In genomic region chr18:51588616-51589015, GRCh38 we compare ENCODE assay signal across 19 cellular contexts.
"Had no signal": no experiment of that assay in that cellular context is flagged by ENCODE, and none has a peak within 500 bp of the region (broad histone marks: within the 10 kb centered on the region; RNA-seq: fewer than 3 reads in every experiment).

No MANE protein-coding gene starts in this region.

- H3K4me1 ChIP-seq: SJSA1 had no signal

- H3K9me3 ChIP-seq: MG63, SJSA1 had no signal

- H3K27ac ChIP-seq: SJSA1, SK-N-MC had no signal

- H3K36me3 ChIP-seq: MG63, SJSA1 had no signal

- H3K27me3 ChIP-seq: MG63, SJSA1 had no signal

- DNase-seq: KBM-7, MG63, NCI-H1092, NCI-H1105 treated with DMSO at 0.1 percent for 48 hours, NCI-H1417 treated with DMSO at 0.1 percent for 48 hours, NCI-H146, NCI-H187, NCI-H2029, NCI-H2081 treated with DMSO at 0.1 percent for 48 hours, NCI-H2171 treated with DMSO at 0.1 percent for 48 hours, NCI-H345, NCI-H446 treated with DMSO at 0.1 percent for 48 hours, NCI-H510A treated with DMSO at 0.1 percent for 48 hours, NCI-H526, Right ventricle myocardium superior, RPMI8226, SIG-M5 had no signal

- H3K4me3 ChIP-seq: MG63, SJSA1, SK-N-MC had no signal
